ENCODE assay signal across 32 cellular contexts in genomic region chr2:124975658-124976057, GRCh38.
"Had no signal": no experiment of that assay in that cellular context is flagged by ENCODE, and none has a peak within 500 bp of the region (broad histone marks: within the 10 kb centered on the region; RNA-seq: fewer than 3 reads in every experiment).

No MANE protein-coding gene starts in this region.

- FAIRE-seq: colon had no signal

- H3K4me1 ChIP-seq: body of pancreas, foreskin keratinocyte, gastrocnemius medialis, heart left ventricle had no signal

- DNase-seq: activated CD4-positive, alpha-beta memory T cell treated with anti-CD3 and anti-CD28 coated beads for 36 hours; activated CD4-positive, alpha-beta T cell treated with anti-CD3 and anti-CD28 coated beads for 36 hours; activated CD4-positive, alpha-beta T cell treated with anti-CD3 and anti-CD28 coated beads, Interleukin-2, amount 10 ng/mL, durations not matched to agents 24 days and 14 days; activated CD4-positive, CD25-positive, alpha-beta regulatory T cell; activated CD4-positive, CD25-positive, alpha-beta regulatory T cell treated with anti-CD3 and anti-CD28 coated beads, Interleukin-2, amount 50 U/mL, for 72 hours; activated CD8-positive, alpha-beta memory T cell treated with anti-CD3 and anti-CD28 coated beads, Interleukin-2, amount 10 ng/mL, durations not matched to agents 7 days and 5 days; activated CD8-positive, alpha-beta memory T cell treated with anti-CD3 and anti-CD28 coated beads, Interleukin-2, amount 50 U/mL, for 4 hours; activated CD8-positive, alpha-beta T cell treated with anti-CD3 and anti-CD28 coated beads, Interleukin-2, amount 10 ng/mL, durations not matched to agents 7 days and 5 days; activated effector memory CD4-positive, alpha-beta T cell treated with anti-CD3 and anti-CD28 coated beads, Interleukin-2, amount 50 U/mL, for 16 hours; activated naive CD4-positive, alpha-beta T cell; activated naive CD4-positive, alpha-beta T cell treated with anti-CD3 and anti-CD28 coated beads, Interleukin-2, amount 10 ng/mL, durations not matched to agents 7 days and 5 days; activated naive CD8-positive, alpha-beta T cell treated with anti-CD3 and anti-CD28 coated beads, Interleukin-2, amount 10 ng/mL, durations not matched to agents 7 days and 5 days; activated T-cell treated with anti-CD3 and anti-CD28 coated beads, Interleukin-2, amount 50 U/mL, for 1 hour; activated T-cell treated with anti-CD3 and anti-CD28 coated beads, Interleukin-2, amount 50 U/mL, for 48 hours; amniotic stem cell; anterior cingulate cortex; body of pancreas; caudate nucleus; cortex of kidney; dermis blood vessel endothelial cell; effector CD4-positive, alpha-beta T cell; effector memory CD8-positive, alpha-beta T cell; erythroblast; foreskin keratinocyte; gastrocnemius medialis; heart left ventricle; T-helper 1 cell; T-helper 17 cell; T1000; WERI-Rb-1 had no signal

- H3K27ac ChIP-seq: body of pancreas, esophagus muscularis mucosa, foreskin keratinocyte, gastrocnemius medialis, heart left ventricle, WERI-Rb-1 had no signal

- H3K4me3 ChIP-seq: body of pancreas, esophagus muscularis mucosa, gastrocnemius medialis, heart left ventricle had no signal

- H3K36me3 ChIP-seq: esophagus muscularis mucosa, gastrocnemius medialis, heart left ventricle, WERI-Rb-1 had no signal

- H3K9me3 ChIP-seq: body of pancreas, esophagus muscularis mucosa, gastrocnemius medialis, heart left ventricle had no signal

- H3K27me3 ChIP-seq: body of pancreas, esophagus muscularis mucosa, foreskin keratinocyte, gastrocnemius medialis, heart left ventricle had no signal
